Comparison of ENCODE assay signal across 8 cellular contexts in the genomic region with DNA sequence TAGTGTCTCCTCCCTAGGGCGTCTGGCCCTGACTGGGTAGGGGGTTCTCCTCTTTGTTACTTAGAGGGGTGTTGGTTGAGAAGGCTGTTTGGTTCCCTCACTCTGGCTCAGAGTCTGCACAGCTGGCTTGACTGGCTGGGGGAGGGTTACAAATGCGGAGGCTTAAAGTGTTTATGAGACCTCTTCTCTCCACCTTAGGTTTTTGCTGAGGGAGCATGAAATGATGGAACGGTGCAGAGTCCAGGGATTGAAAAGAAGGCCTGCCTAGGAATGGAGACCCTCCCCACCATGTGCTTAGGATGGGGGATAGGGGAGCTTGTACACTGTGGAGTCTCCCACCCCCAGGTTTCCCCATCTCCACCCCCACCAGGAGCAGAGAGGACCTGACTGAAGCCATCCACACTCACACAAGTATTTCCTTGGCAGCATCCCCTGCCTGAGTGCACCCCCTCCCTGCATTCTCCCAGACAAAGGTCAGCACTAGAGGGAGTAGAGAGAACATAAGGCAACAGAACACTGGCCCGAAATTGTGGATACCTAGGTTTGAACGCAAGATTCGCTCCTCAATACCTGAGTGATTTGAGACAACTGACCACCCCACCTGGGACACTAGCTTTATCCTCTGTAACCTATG. TPM values are rescaled to one million over a fixed set of nuclear protein-coding genes. Genes with fewer than 3 reads are reported as not detected.
DNase-seq lines count a peak whose midpoint lies in the region; ATAC-seq and TF ChIP-seq lines count a peak whose summit lies in the region.

No MANE protein-coding gene starts in this region.

- TF ChIP-seq POLR2A in gastrocnemius medialis (IDR thresholded peaks at IDR 0.05): no peak

- peaks cover 52% of the 10 kb centered on the region for H3K4me1 ChIP-seq in left ventricle myocardium inferior
- peaks cover 35 to 37% of the 10 kb centered on the region in 2 donors for H3K4me1 ChIP-seq in gastrocnemius medialis

- H3K36me3 ChIP-seq in left ventricle myocardium inferior (no peaks in the 10 kb centered on the region), gastrocnemius medialis (no peaks in the 10 kb centered on the region)

- H3K4me1 Mint-ChIP-seq in activated CD8-positive, alpha-beta T cell treated with anti-CD3 and anti-CD28 coated beads, Interleukin-2, amount 10 ng/mL, durations not matched to agents 7 days and 5 days (ENCODE audit: low read depth): peaks cover 40% of the 10 kb centered on the region

- H3K27me3 Mint-ChIP-seq in activated CD8-positive, alpha-beta T cell treated with anti-CD3 and anti-CD28 coated beads, Interleukin-2, amount 10 ng/mL, durations not matched to agents 7 days and 5 days (ENCODE audit: low read depth): no peaks in the 10 kb centered on the region

- in situ Hi-C loops in gastrocnemius medialis (cut with MboI; ENCODE audit: low sequenced_read_pairs in 4 of 4): no loop called here

- no peak overlapping the region for H3K27ac Mint-ChIP-seq in activated CD8-positive, alpha-beta T cell treated with anti-CD3 and anti-CD28 coated beads, Interleukin-2, amount 10 ng/mL, durations not matched to agents 7 days and 5 days

- peak; percentile 38 for DNase-seq in HCEC 1CT
- no peak for DNase-seq in activated CD8-positive, alpha-beta T cell treated with anti-CD3 and anti-CD28 coated beads, Interleukin-2, amount 10 ng/mL, durations not matched to agents 7 days and 5 days
- no peak for DNase-seq in left ventricle myocardium inferior
- no peak for DNase-seq in gastrocnemius medialis
- DNase-seq in foreskin melanocyte: no peak
- no peak for DNase-seq in NOMO-1 treated with dmso at 0.1 percent for 144 hours (lab: John Stamatoyannopoulos, UW; ENCODE audit: unreplicated experiment)

- TF ChIP-seq CTCF in left ventricle myocardium inferior (IDR thresholded peaks at IDR 0.05; ENCODE audit: borderline replicate concordance) (peak; percentile 37), gastrocnemius medialis (IDR thresholded peaks at IDR 0.05 in 4 of 5, conservative IDR thresholded peaks at IDR 0.05 in 1 of 5) (no peak)

- peak overlapping the region; percentile 85 for H3K4me3 Mint-ChIP-seq in activated CD8-positive, alpha-beta T cell treated with anti-CD3 and anti-CD28 coated beads, Interleukin-2, amount 10 ng/mL, durations not matched to agents 7 days and 5 days

- ATAC-seq in activated CD8-positive, alpha-beta T cell treated with anti-CD3 and anti-CD28 coated beads, Interleukin-2, amount 10 ng/mL, durations not matched to agents 7 days and 5 days: no peak
- ATAC-seq in gastrocnemius medialis (no peak), GM21447 (IDR thresholded peaks at IDR 0.05; ENCODE audit: unreplicated experiment) (no peak), GM21723 (IDR thresholded peaks at IDR 0.05; ENCODE audit: unreplicated experiment) (no peak)

- H3K27me3 ChIP-seq in left ventricle myocardium inferior (ENCODE audit: low read depth) (no peaks in the 10 kb centered on the region), gastrocnemius medialis (no peaks in the 10 kb centered on the region)

- POLR2A ChIA-PET in activated CD8-positive, alpha-beta T cell treated with anti-CD3 and anti-CD28 coated beads, Interleukin-2, amount 10 ng/mL, durations not matched to agents 7 days and 5 days (lab: Charles Lee): interaction anchor here (0.6 to 2.4 kb wide), 5 partner anchors 10 to 358 kb away, joined by 3 to 9 read pairs (median 3); partner anchors contain the start of gene NOLC1

- H3K4me3 ChIP-seq in left ventricle myocardium inferior (peak overlapping the region; percentile 81), gastrocnemius medialis (peak overlapping the region in 3 of 4 donors; percentile 84 to 95 (median 85))

- no peaks in the 10 kb centered on the region for H3K9me3 Mint-ChIP-seq in activated CD8-positive, alpha-beta T cell treated with anti-CD3 and anti-CD28 coated beads, Interleukin-2, amount 10 ng/mL, durations not matched to agents 7 days and 5 days (ENCODE audit: insufficient read depth)

- intact Hi-C loops in left ventricle myocardium inferior (cut with micrococcal nuclease) (no loop called here), gastrocnemius medialis (cut with DNase I; ENCODE audit: low total_unique reads) (no loop called here)

- H3K36me3 Mint-ChIP-seq in activated CD8-positive, alpha-beta T cell treated with anti-CD3 and anti-CD28 coated beads, Interleukin-2, amount 10 ng/mL, durations not matched to agents 7 days and 5 days (ENCODE audit: low read depth): no peaks in the 10 kb centered on the region

- H3K9me3 ChIP-seq in left ventricle myocardium inferior (replicated peaks) (no peaks in the 10 kb centered on the region), gastrocnemius medialis (no peaks in the 10 kb centered on the region)

- peak overlapping the region; percentile 97 for H3K27ac ChIP-seq in left ventricle myocardium inferior (replicated peaks)
- H3K27ac ChIP-seq in gastrocnemius medialis: peak overlapping the region; percentile 92 to 100 (median 98)

- CTCF ChIA-PET in activated CD8-positive, alpha-beta T cell treated with anti-CD3 and anti-CD28 coated beads, Interleukin-2, amount 10 ng/mL, durations not matched to agents 7 days and 5 days (lab: Charles Lee): interaction anchor here (0.9 to 3.8 kb wide), 4 partner anchors 10 to 281 kb away, joined by 3 to 39 read pairs (median 4); partner anchors contain the start of gene PPRC1

RNA-seq across cellular contexts. Expression of gene LDB1, which starts 1.7 kb away (rescaled TPM):
- 10 to 100 TPM; 83.6 to 87.1 TPM for total RNA-seq in activated CD8-positive, alpha-beta T cell treated with anti-CD3 and anti-CD28 coated beads, Interleukin-2, amount 10 ng/mL, durations not matched to agents 7 days and 5 days
- total RNA-seq in left ventricle myocardium inferior (52.2 TPM), gastrocnemius medialis (10 to 100 TPM; 15.9 to 32.7 (median 28.6) TPM)

RNA-seq across cellular contexts. Expression of gene PPRC1, which starts 11.0 kb away (rescaled TPM):
- 10 to 100 TPM; 56.5 to 58.9 TPM for total RNA-seq in activated CD8-positive, alpha-beta T cell treated with anti-CD3 and anti-CD28 coated beads, Interleukin-2, amount 10 ng/mL, durations not matched to agents 7 days and 5 days
- total RNA-seq in left ventricle myocardium inferior (12.1 TPM), gastrocnemius medialis (10 to 100 TPM; 13.3 to 26.5 (median 17.1) TPM)

RNA-seq across cellular contexts. Expression of gene NOLC1, which starts 30.3 kb away (rescaled TPM):
- 10 to 100 TPM; 94.1 to 95.3 TPM for total RNA-seq in activated CD8-positive, alpha-beta T cell treated with anti-CD3 and anti-CD28 coated beads, Interleukin-2, amount 10 ng/mL, durations not matched to agents 7 days and 5 days
- total RNA-seq in left ventricle myocardium inferior (28.3 TPM), gastrocnemius medialis (10 to 100 TPM; 37.2 to 76.7 (median 71.1) TPM)

RNA-seq across cellular contexts. Expression of gene HPS6, which starts 56.7 kb away (rescaled TPM):
- 10 to 100 TPM; 23.2 to 25.3 TPM for total RNA-seq in activated CD8-positive, alpha-beta T cell treated with anti-CD3 and anti-CD28 coated beads, Interleukin-2, amount 10 ng/mL, durations not matched to agents 7 days and 5 days
- total RNA-seq in left ventricle myocardium inferior: 9.3 TPM
- total RNA-seq in gastrocnemius medialis: 10 to 100 TPM; 12.7 to 21.8 (median 19.4) TPM
